In genomic region chr3:114411811-114412803, GRCh38 we compare ENCODE assay signal across 9 cellular contexts.
DNase-seq lines count a peak whose midpoint lies in the region; ATAC-seq, FAIRE-seq and TF ChIP-seq lines count a peak whose summit lies in the region.
"Had no signal": no experiment of that assay in that cellular context is flagged by ENCODE, and none has a peak within 500 bp of the region (broad histone marks: within the 10 kb centered on the region; RNA-seq: fewer than 3 reads in every experiment).

No MANE protein-coding gene starts in this region.

- H3K4me1 ChIP-seq in right atrium auricular region, result peaks cover 0 to 33% of the 10 kb centered on the region in 2 donors
- peaks cover 16% of the 10 kb centered on the region for H3K4me1 ChIP-seq in stomach smooth muscle (ENCODE audit: control insufficient read depth, insufficient read depth, low read length)

- no peaks in the 10 kb centered on the region for H3K36me3 ChIP-seq in right atrium auricular region
- H3K36me3 ChIP-seq in stomach smooth muscle (ENCODE audit: control insufficient read depth in 2 of 2, insufficient read depth in 2 of 2, low read length in 2 of 2), result no peaks in the 10 kb centered on the region

- H3K9me3 ChIP-seq in right atrium auricular region, result no peaks in the 10 kb centered on the region
- no peaks in the 10 kb centered on the region for H3K9me3 ChIP-seq in stomach smooth muscle (ENCODE audit: control insufficient read depth in 2 of 2, low read length in 2 of 2)

- no peak overlapping the region for H3K4me3 Mint-ChIP-seq in activated B cell treated with CpG ODN at 0.5 μM for 24 hours

- H3K27me3 ChIP-seq in right atrium auricular region (no peaks in the 10 kb centered on the region), stomach smooth muscle (ENCODE audit: control insufficient read depth in 1 of 2, insufficient read depth in 2 of 2, low read length in 2 of 2) (no peaks in the 10 kb centered on the region)

- POLR2A ChIA-PET in activated B cell treated with CpG ODN at 0.5 μM for 24 hours (lab: Charles Lee), result no interaction called here

- H3K4me3 ChIP-seq in right atrium auricular region (no peak overlapping the region), stomach smooth muscle (ENCODE audit: low read length in 2 of 2) (peak overlapping the region; percentile 24 to 47)

- peak; percentile 77 for ATAC-seq in HG02588 (IDR thresholded peaks at IDR 0.05; ENCODE audit: unreplicated experiment)
- ATAC-seq in activated B cell treated with CpG ODN at 0.5 μM for 24 hours (ENCODE audit: low read depth), result peak; percentile 56

- DNase-seq in GM12892 (ENCODE audit: insufficient read length) (no peak), activated B cell treated with CpG ODN at 0.5 μM for 24 hours (no peak), right atrium auricular region (ENCODE audit: low spot score) (no peak), NCI-H748 treated with DMSO at 0.1 percent for 48 hours (lab: John Stamatoyannopoulos, UW) (no peak), NCI-H1105 (lab: John Stamatoyannopoulos, UW) (no peak), posterior cingulate gyrus (no peak)

- no peak for TF ChIP-seq POLR2A in GM12892 (IDR thresholded peaks at IDR 0.05; ENCODE audit: low read depth, low read length)

- H3K27ac ChIP-seq in right atrium auricular region (peak overlapping the region; percentile 37 to 38), stomach smooth muscle (ENCODE audit: low read length) (peak overlapping the region; percentile 49)

- H3K9ac ChIP-seq in stomach smooth muscle (ENCODE audit: low read length in 2 of 2), result peak overlapping the region in 1 of 2 donors; percentile 16

- no peak overlapping the region for H3K27ac Mint-ChIP-seq in activated B cell treated with CpG ODN at 0.5 μM for 24 hours

- H3K4me1 Mint-ChIP-seq in activated B cell treated with CpG ODN at 0.5 μM for 24 hours, result peaks cover 45% of the 10 kb centered on the region

- H3K36me3 Mint-ChIP-seq in activated B cell treated with CpG ODN at 0.5 μM for 24 hours (ENCODE audit: low read depth), result peaks cover 12% of the 10 kb centered on the region

- CTCF ChIA-PET in activated B cell treated with CpG ODN at 0.5 μM for 24 hours (lab: Charles Lee), result no interaction called here

- FAIRE-seq in GM12892 (lab: Jason Lieb, UNC), result peak; percentile 77
- FAIRE-seq: keratinocyte had no signal

- no peaks in the 10 kb centered on the region for H3K27me3 Mint-ChIP-seq in activated B cell treated with CpG ODN at 0.5 μM for 24 hours

- intact Hi-C loops in activated B cell treated with CpG ODN at 0.5 μM for 24 hours (cut with micrococcal nuclease), result no loop called here
- intact Hi-C loops in posterior cingulate gyrus (cut with DNase I), result loop anchor here (10.0 kb wide), 1 partner anchor 47 kb away; no protein-coding TSS in a partner anchor

- no peaks in the 10 kb centered on the region for H3K9me3 Mint-ChIP-seq in activated B cell treated with CpG ODN at 0.5 μM for 24 hours

- TF ChIP-seq CTCF in activated B cell treated with CpG ODN at 0.5 μM for 24 hours (IDR thresholded peaks at IDR 0.05) (no peak), right atrium auricular region (IDR thresholded peaks at IDR 0.05) (peak in 1 of 2 donors; percentile 48)

Comparison
In these comparisons a context has a peak if more than half of its experiments do, and no peak if none do; other contexts are left out.
1. H3K4me3 ChIP-seq: peak in stomach smooth muscle (2 of 2); none in right atrium auricular region (0 of 2).